Comparison of ENCODE assay signal across 8 cellular contexts in the genomic region with DNA sequence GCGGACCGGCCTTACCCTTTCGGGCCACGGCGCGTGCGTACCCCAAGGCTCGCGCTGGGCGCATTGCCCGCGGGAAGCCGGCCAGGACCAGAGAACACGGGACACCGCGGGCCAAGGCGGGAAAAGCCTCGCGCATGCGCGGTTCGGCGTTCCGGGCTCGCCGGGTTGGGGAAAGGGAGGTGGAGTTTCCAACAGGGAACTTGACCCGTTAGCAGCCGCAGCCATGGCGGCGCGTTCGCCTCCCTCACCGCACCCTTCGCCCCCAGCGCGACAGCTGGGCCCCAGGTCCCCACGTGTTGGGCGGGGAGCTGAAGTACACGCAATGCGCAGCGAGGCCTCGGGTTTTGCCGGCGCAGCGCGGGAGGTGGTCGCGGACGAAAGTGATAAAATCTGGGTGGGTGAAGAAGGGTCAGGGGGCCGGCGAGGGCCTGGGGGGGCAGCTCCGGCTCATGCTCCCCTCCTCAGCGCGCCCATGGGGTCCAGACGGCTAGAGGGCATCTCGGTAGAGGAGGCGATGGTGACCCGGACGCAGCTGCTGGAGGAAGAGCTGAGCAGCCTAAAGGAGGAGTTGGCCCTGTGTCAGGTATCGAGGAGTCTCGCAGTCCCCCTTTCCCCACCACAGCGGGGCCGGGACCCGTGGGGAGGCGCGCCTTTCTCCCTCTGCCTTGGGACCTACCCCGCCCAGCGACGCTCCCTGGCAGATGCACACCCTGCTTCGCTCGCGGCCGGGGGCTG. TPM values are rescaled to one million over a fixed set of nuclear protein-coding genes. Genes with fewer than 3 reads are reported as not detected.
DNase-seq lines count a peak whose midpoint lies in the region; ATAC-seq, FAIRE-seq and TF ChIP-seq lines count a peak whose summit lies in the region.

A gene with protein sequence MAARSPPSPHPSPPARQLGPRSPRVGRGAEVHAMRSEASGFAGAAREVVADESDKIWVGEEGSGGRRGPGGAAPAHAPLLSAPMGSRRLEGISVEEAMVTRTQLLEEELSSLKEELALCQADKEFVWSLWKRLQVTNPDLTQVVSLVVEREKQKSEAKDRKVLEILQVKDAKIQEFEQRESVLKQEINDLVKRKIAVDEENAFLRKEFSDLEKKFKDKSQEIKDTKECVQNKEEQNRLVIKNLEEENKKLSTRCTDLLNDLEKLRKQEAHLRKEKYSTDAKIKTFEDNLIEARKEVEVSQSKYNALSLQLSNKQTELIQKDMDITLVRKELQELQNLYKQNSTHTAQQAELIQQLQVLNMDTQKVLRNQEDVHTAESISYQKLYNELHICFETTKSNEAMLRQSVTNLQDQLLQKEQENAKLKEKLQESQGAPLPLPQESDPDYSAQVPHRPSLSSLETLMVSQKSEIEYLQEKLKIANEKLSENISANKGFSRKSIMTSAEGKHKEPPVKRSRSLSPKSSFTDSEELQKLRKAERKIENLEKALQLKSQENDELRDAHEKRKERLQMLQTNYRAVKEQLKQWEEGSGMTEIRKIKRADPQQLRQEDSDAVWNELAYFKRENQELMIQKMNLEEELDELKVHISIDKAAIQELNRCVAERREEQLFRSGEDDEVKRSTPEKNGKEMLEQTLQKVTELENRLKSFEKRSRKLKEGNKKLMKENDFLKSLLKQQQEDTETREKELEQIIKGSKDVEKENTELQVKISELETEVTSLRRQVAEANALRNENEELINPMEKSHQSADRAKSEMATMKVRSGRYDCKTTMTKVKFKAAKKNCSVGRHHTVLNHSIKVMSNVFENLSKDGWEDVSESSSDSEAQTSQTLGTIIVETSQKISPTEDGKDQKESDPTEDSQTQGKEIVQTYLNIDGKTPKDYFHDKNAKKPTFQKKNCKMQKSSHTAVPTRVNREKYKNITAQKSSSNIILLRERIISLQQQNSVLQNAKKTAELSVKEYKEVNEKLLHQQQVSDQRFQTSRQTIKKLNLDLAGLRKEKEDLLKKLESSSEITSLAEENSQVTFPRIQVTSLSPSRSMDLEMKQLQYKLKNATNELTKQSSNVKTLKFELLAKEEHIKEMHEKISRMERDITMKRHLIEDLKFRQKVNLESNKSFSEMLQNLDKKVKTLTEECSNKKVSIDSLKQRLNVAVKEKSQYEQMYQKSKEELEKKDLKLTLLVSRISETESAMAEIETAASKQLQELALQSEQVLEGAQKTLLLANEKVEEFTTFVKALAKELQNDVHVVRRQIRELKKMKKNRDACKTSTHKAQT (N-terminal part only) (plus strand): TSS at position 198 of the 735 bp plus-strand sequence. CDS start 26 bp downstream, at position 224.

- FAIRE-seq in H1 (lab: Jason Lieb, UNC), result peak; percentile 28

- TF ChIP-seq POLR2A in H1 (IDR thresholded peaks at IDR 0.05; ENCODE audit: control extremely low read depth in 1 of 2, low read depth in 2 of 2, low read length in 2 of 2), result peak; percentile 93 to 98

- no peak within 1 kb of the TSS for H2AK5ac ChIP-seq in H1 (ENCODE audit: low read depth, low read length)

- peak within 1 kb of the TSS; percentile 86 for H2BK5ac ChIP-seq in H1 (ENCODE audit: low read depth, low read length)

- peaks cover 0 to 33% of the 10 kb centered on the region in 2 experiments; a peak in 2 of 4 replicates for H3K79me2 ChIP-seq in H1 (ENCODE audit: control insufficient read depth in 1 of 2, insufficient read depth in 2 of 2, low read length in 2 of 2)

- TF ChIP-seq RAD21 in H1 (IDR thresholded peaks at IDR 0.05 in 1 of 2, conservative IDR thresholded peaks at IDR 0.05 in 1 of 2; ENCODE audit: low read depth in 2 of 2, low read length in 2 of 2), result peak in 1 of 2 experiments; percentile 6; a peak in 1 of 4 replicates

- peak within 1 kb of the TSS; percentile 97 for H4K91ac ChIP-seq in H1 (replicated peaks; ENCODE audit: insufficient read length, low read length)

- H2AFZ ChIP-seq in H1 (ENCODE audit: low read length), result peak within 1 kb of the TSS; percentile 87

- H3K4me3 ChIP-seq in H1 (ENCODE audit: extremely low read depth in 1 of 4, insufficient read depth in 2 of 4, low read depth in 3 of 4, low read length in 4 of 4), result peak within 1 kb of the TSS; percentile 62 to 89 (median 74)

- H3K4ac ChIP-seq in H1 (replicated peaks; ENCODE audit: insufficient read length, low read depth, low read length), result no peak within 1 kb of the TSS

- no peaks in the 10 kb centered on the region; a peak in 1 of 4 replicates for H3K9me3 ChIP-seq in H1 (ENCODE audit: insufficient read depth in 2 of 2, low read depth in 1 of 2, low read length in 1 of 2)

- H3K14ac ChIP-seq in H1 (ENCODE audit: insufficient read length), result no peak within 1 kb of the TSS

- TF ChIP-seq EP300 in H1 (IDR thresholded peaks at IDR 0.05; ENCODE audit: borderline replicate concordance in 1 of 2, low read depth in 2 of 2, low read length in 2 of 2), result peak in 1 of 2 experiments; percentile 58; a peak in 1 of 3 replicates

- H2BK12ac ChIP-seq in H1 (ENCODE audit: low read depth, low read length), result peak within 1 kb of the TSS; percentile 82

- no peak within 1 kb of the TSS for H2BK20ac ChIP-seq in H1 (ENCODE audit: low read length)

- H3K23me2 ChIP-seq in H1 (ENCODE audit: low read depth, low read length), result 0 out of 2 replicates have a peak, but pooled peaks cover 2% of the 10 kb centered on the region

- peak within 1 kb of the TSS; percentile 78 for H3K56ac ChIP-seq in H1 (replicated peaks; ENCODE audit: insufficient read length, low read depth, low read length)

- ATAC-seq in GM18502 (IDR thresholded peaks at IDR 0.05; ENCODE audit: poor library complexity, unreplicated experiment), result peak; percentile 72
- peak; percentile 67 for ATAC-seq in HG03108 (IDR thresholded peaks at IDR 0.05; ENCODE audit: unreplicated experiment)

- peak within 1 kb of the TSS; percentile 70 to 89 for H3K4me2 ChIP-seq in H1 (ENCODE audit: insufficient read depth in 1 of 2, low read depth in 2 of 2, low read length in 2 of 2)

- 2% methylated on average over 50 of the region's 73 CpGs; no CpG with 5 or more reads in 1 of the 2 experiments for whole genome bisulfite sequencing in H1 (ENCODE audit: extremely low coverage in 1 of 2, insufficient coverage in 1 of 2, insufficient read length in 1 of 2, insufficient replicate concordance in 2 of 2, low coverage in 1 of 2, low lambda C conversion rate in 2 of 2, missing lambda C conversion rate in 1 of 2), 2 experiments

- H3K4me1 ChIP-seq in H1 (replicated peaks in 1 of 4; ENCODE audit: control insufficient read depth in 3 of 4, insufficient read depth in 4 of 4, low read length in 3 of 4), result peaks cover 0 to 4% (median 3%) of the 10 kb centered on the region in 4 experiments; a peak in 5 of 7 replicates

- no peak within 1 kb of the TSS for H3K23ac ChIP-seq in H1 (ENCODE audit: insufficient read length)

- H3K79me1 ChIP-seq in H1 (ENCODE audit: low read depth, low read length), result 0 out of 2 replicates have a peak, but pooled peaks cover 2% of the 10 kb centered on the region

- no peaks in the 10 kb centered on the region for H3K36me3 ChIP-seq in H1 (ENCODE audit: control insufficient read depth in 2 of 4, insufficient read depth in 4 of 4, low read length in 3 of 4)

- H3K27me3 ChIP-seq in H1 (replicated peaks in 1 of 4; ENCODE audit: control insufficient read depth in 3 of 4, extremely low read depth in 1 of 4, insufficient read depth in 3 of 4, low read length in 3 of 4), result peaks cover 0 to 14% (median 9%) of the 10 kb centered on the region in 4 experiments; a peak in 5 of 7 replicates

- H3K27ac ChIP-seq in H1 (ENCODE audit: low read depth, low read length), result peak within 1 kb of the TSS; percentile 87

- POLR2A ChIA-PET in H1 (lab: Charles Lee; ENCODE audit: partially characterized antibody), result interaction anchor here (0.7 to 1.2 kb wide), 4 partner anchors 11 to 385 kb away, joined by 3 to 4 read pairs (median 3); no protein-coding TSS in a partner anchor

- DNase-seq in A172 (ENCODE audit: low spot score) (peak; percentile 69), NCI-H2171 treated with DMSO at 0.1 percent for 48 hours (lab: John Stamatoyannopoulos, UW) (peak; percentile 74), H1 (ENCODE audit: low read depth in 1 of 2, low spot score in 2 of 2) (peak; percentile 84 to 99), lung microvascular endothelial cell (ENCODE audit: low read depth in 2 of 2) (peak; percentile 89 to 93)
- peak; percentile 12 to 62 for DNase-seq in activated CD4-positive, alpha-beta T cell treated with anti-CD3 and anti-CD28 coated beads for 24 hours (ENCODE audit: low read depth in 2 of 2)
- peak in 2 of 3 experiments; percentile 26 to 54 for DNase-seq in stimulated activated CD4-positive, alpha-beta T cell treated with anti-CD3 and anti-CD28 coated beads, TNF-alpha, amount 100 ng/mL, for 4 hours (ENCODE audit: low read depth in 3 of 3)

- peak within 1 kb of the TSS; percentile 92 for H3K18ac ChIP-seq in H1 (ENCODE audit: extremely low read depth, low read length)

- peak within 1 kb of the TSS; percentile 77 to 93 (median 88) for H3K9ac ChIP-seq in H1 (replicated peaks in 1 of 4; ENCODE audit: extremely low read depth in 1 of 4, low read depth in 3 of 4, low read length in 3 of 4)

- no peak for TF ChIP-seq CTCF in H1 (IDR thresholded peaks at IDR 0.05; ENCODE audit: control extremely low read depth in 1 of 3, insufficient read depth in 1 of 3, low read depth in 1 of 3, low read length in 3 of 3)

- H4K20me1 ChIP-seq in H1 (replicated peaks in 1 of 2; ENCODE audit: control insufficient read depth in 1 of 2, insufficient read depth in 2 of 2, low read length in 2 of 2), result no peaks in the 10 kb centered on the region

- H4K5ac ChIP-seq in H1 (ENCODE audit: insufficient read length, low read depth, low read length), result peak within 1 kb of the TSS; percentile 80

- H4K8ac ChIP-seq in H1 (ENCODE audit: extremely low read depth, insufficient read depth, low read length), result peak within 1 kb of the TSS; percentile 98

- CTCF ChIA-PET in H1 (lab: Charles Lee; ENCODE audit: partially characterized antibody), result interaction anchor here (0.9 to 2.5 kb wide), 3 partner anchors 8 to 267 kb away, joined by 3 to 11 read pairs (median 4); no protein-coding TSS in a partner anchor

- peak within 1 kb of the TSS; percentile 0; the same call in 1 of the 2 replicates for H2BK15ac ChIP-seq in H1 (ENCODE audit: low read length)

- H2BK120ac ChIP-seq in H1 (replicated peaks; ENCODE audit: low read depth, low read length), result no peak within 1 kb of the TSS

TF ChIP-seq in H1, 55 proteins besides CTCF, POLR2A, EP300 and RAD21 (continues in another document):
- peak; percentile 95 for TF ChIP-seq KDM4A (IDR thresholded peaks at IDR 0.05; ENCODE audit: low read depth, low read length, severe bottlenecking)

RNA-seq across cellular contexts. Expression of the gene that starts here (rescaled TPM):
- total RNA-seq in A172 (2014; rRNA removed; shearing (Covaris generic)), result 9.7 and 10.3 TPM in 2 replicates
- 10.5 and 10.8 TPM in 2 replicates for total RNA-seq in H1 (2021; fragmentation: NEBNext Ultra II Directional; extraction: Animal tissue kit (Norgen Biotek cat#: 25700))
- 2.9 and 4.8 TPM in 2 replicates for polyA plus RNA-seq in H1 (2011; rRNA removed)
- polyA plus RNA-seq in H1 (2011; cell fraction: cytosol; rRNA removed), result 5.7 TPM
- 4.1 TPM for polyA plus RNA-seq in H1 (2011; cell fraction: nucleus; rRNA removed)
- polyA plus RNA-seq in H1 (2012, experiment 1 of 2), result 5.1 to 9.3 TPM (median 6.0 TPM) in 4 replicates
- polyA plus RNA-seq in H1 (2012, experiment 2 of 2), result 0.50 TPM
- polyA plus RNA-seq in H1 (2013, experiment 1 of 2), result 8.6 TPM
- 8.1 TPM for polyA plus RNA-seq in H1 (2013, experiment 2 of 2)
- 5.8 and 6.4 TPM in 2 replicates for polyA minus RNA-seq in H1 (2011; rRNA and poly(A)+ RNA removed)
- polyA minus RNA-seq in H1 (2011; cell fraction: cytosol; rRNA and poly(A)+ RNA removed), result 6.1 TPM
- 35.3 TPM for polyA minus RNA-seq in H1 (2011; cell fraction: nucleus; rRNA and poly(A)+ RNA removed)
- 5.4 and 6.2 TPM in 2 replicates for total RNA-seq in lung microvascular endothelial cell

Comparison
In these comparisons a context has a peak if more than half of its experiments do, and no peak if none do; other contexts are left out.
1. Peak in every context shown above with its lines: DNase-seq, ATAC-seq, H3K4me3 ChIP-seq and H3K27ac ChIP-seq.
2. DNase-seq: peak in every context shown above with its lines; median percentile 92 in H1; 91 in lung microvascular endothelial cell; 74 in NCI-H2171 treated with DMSO at 0.1 percent for 48 hours; 69 in A172; 40 in stimulated activated CD4-positive, alpha-beta T cell treated with anti-CD3 and anti-CD28 coated beads, TNF-alpha, amount 100 ng/mL, for 4 hours; 37 in activated CD4-positive, alpha-beta T cell treated with anti-CD3 and anti-CD28 coated beads for 24 hours.